ENCODE assay signal across 21 cellular contexts in genomic region chr10:133019191-133019590, GRCh38.
DNase-seq lines count a peak whose midpoint lies in the region; ATAC-seq, FAIRE-seq and TF ChIP-seq lines count a peak whose summit lies in the region.
"Had no signal": no experiment of that assay in that cellular context is flagged by ENCODE, and none has a peak within 500 bp of the region (broad histone marks: within the 10 kb centered on the region; RNA-seq: fewer than 3 reads in every experiment).

No MANE protein-coding gene starts in this region.

- H2BK12ac ChIP-seq in neuronal stem cell (ENCODE audit: low read length): no peak overlapping the region

- H2BK15ac ChIP-seq in neuronal stem cell (ENCODE audit: low read length): peak overlapping the region; percentile 58

- H2AFZ ChIP-seq in neuronal stem cell (ENCODE audit: low read length): no peak overlapping the region

- DNase-seq in Right ventricle myocardium inferior (ENCODE audit: missing footprints): peak; percentile 44
- no peak for DNase-seq in heart left ventricle
- peak; percentile 45 for DNase-seq in kidney
- no peak for DNase-seq in neuronal stem cell (ENCODE audit: low spot score)
- DNase-seq in activated CD4-positive, alpha-beta memory T cell treated with anti-CD3 and anti-CD28 coated beads, Interleukin-2, amount 10 ng/mL, durations not matched to agents 7 days and 5 days: no peak
- DNase-seq: AML-193; Caco-2; Calu3; CD4-positive, alpha-beta T cell; CD8-positive, alpha-beta T cell; DMS79 treated with DMSO at 0.1 percent for 48 hours; GF-D8 had no signal

- no peak overlapping the region for H3K27ac ChIP-seq in heart left ventricle
- no peak overlapping the region for H3K27ac ChIP-seq in kidney (ENCODE audit: low read depth in 2 of 2, low read length in 2 of 2)
- H3K27ac ChIP-seq in neuronal stem cell (replicated peaks; ENCODE audit: low read length): no peak overlapping the region
- H3K27ac ChIP-seq: 22Rv1; A549; BLaER1 treated with 17β-estradiol and CSF1 and Interleukin-3, amounts not matched to agents 10 nM and 100 nM; C4-2B had no signal

- no peak overlapping the region for H2BK5ac ChIP-seq in neuronal stem cell (ENCODE audit: low read length)

- H3K36me3 Mint-ChIP-seq in activated CD4-positive, alpha-beta memory T cell treated with anti-CD3 and anti-CD28 coated beads, Interleukin-2, amount 10 ng/mL, durations not matched to agents 7 days and 5 days (ENCODE audit: low read depth): no peaks in the 10 kb centered on the region
- H3K36me3 Mint-ChIP-seq: CD8-positive, alpha-beta T cell had no signal

- H3K4me3 ChIP-seq in heart left ventricle: no peak overlapping the region
- H3K4me3 ChIP-seq in kidney (ENCODE audit: low read length in 2 of 2): no peak overlapping the region
- H3K4me3 ChIP-seq in neuronal stem cell (ENCODE audit: low read length in 2 of 2): no peak overlapping the region
- H3K4me3 ChIP-seq: A549; BLaER1 treated with 17β-estradiol and CSF1 and Interleukin-3, amounts not matched to agents 10 nM and 100 nM had no signal

- H3K9me3 ChIP-seq in heart left ventricle: no peaks in the 10 kb centered on the region
- H3K9me3 ChIP-seq in kidney (ENCODE audit: control insufficient read depth in 1 of 2, low read length in 2 of 2): no peaks in the 10 kb centered on the region
- peaks cover 0 to 1% of the 10 kb centered on the region in 2 donors for H3K9me3 ChIP-seq in neuronal stem cell (replicated peaks in 1 of 2; ENCODE audit: control insufficient read depth in 2 of 2, insufficient read depth in 1 of 2, low read depth in 1 of 2, low read length in 2 of 2)
- H3K9me3 ChIP-seq: A549, Caco-2 had no signal

- H3K36me3 ChIP-seq in heart left ventricle (no peaks in the 10 kb centered on the region), kidney (ENCODE audit: control insufficient read depth in 1 of 2, insufficient read depth in 2 of 2, low read length in 2 of 2) (no peaks in the 10 kb centered on the region), neuronal stem cell (replicated peaks in 1 of 2; ENCODE audit: control insufficient read depth in 2 of 2, insufficient read depth in 2 of 2, low read length in 2 of 2) (no peaks in the 10 kb centered on the region)
- H3K36me3 ChIP-seq: BLaER1 treated with 17β-estradiol and CSF1 and Interleukin-3, amounts not matched to agents 10 nM and 100 nM had no signal

- no peaks in the 10 kb centered on the region for H3K9me3 Mint-ChIP-seq in activated CD4-positive, alpha-beta memory T cell treated with anti-CD3 and anti-CD28 coated beads, Interleukin-2, amount 10 ng/mL, durations not matched to agents 7 days and 5 days
- H3K9me3 Mint-ChIP-seq: CD4-positive, alpha-beta T cell; CD8-positive, alpha-beta T cell had no signal

- TF ChIP-seq CTCF in heart left ventricle (IDR thresholded peaks at IDR 0.05) (no peak), kidney (IDR thresholded peaks at IDR 0.05; ENCODE audit: borderline replicate concordance, extremely low read depth, insufficient read depth) (no peak)

- H3K9ac ChIP-seq in kidney (ENCODE audit: low read length in 2 of 2) (no peak overlapping the region), neuronal stem cell (ENCODE audit: low read depth, low read length, poor library complexity) (peak overlapping the region; percentile 63)
- H3K9ac ChIP-seq: BLaER1 treated with 17β-estradiol and CSF1 and Interleukin-3, amounts not matched to agents 10 nM and 100 nM had no signal

- FAIRE-seq in kidney (lab: Jason Lieb, UNC): no peak
- FAIRE-seq: A549, D721Med, G401.6, GM12891, GM19239 had no signal

- intact Hi-C loops in Right ventricle myocardium inferior (cut with DNase I): no loop called here
- intact Hi-C loops in heart left ventricle (cut with DNase I): no loop called here
- intact Hi-C loops in kidney (cut with DNase I): no loop called here

- H3K14ac ChIP-seq in neuronal stem cell (ENCODE audit: low read length): peak overlapping the region; percentile 71

- no peak overlapping the region for H3K4ac ChIP-seq in neuronal stem cell (ENCODE audit: low read length)

- H3K4me2 ChIP-seq in neuronal stem cell (ENCODE audit: insufficient read depth, low read length, poor library complexity, severe bottlenecking): no peak overlapping the region
- H3K4me2 ChIP-seq: A549; BLaER1 treated with 17β-estradiol and CSF1 and Interleukin-3, amounts not matched to agents 10 nM and 100 nM had no signal

- H3K4me1 ChIP-seq in heart left ventricle (peaks cover 0 to 7% (median 0%) of the 10 kb centered on the region in 12 donors), kidney (ENCODE audit: control insufficient read depth in 1 of 2, insufficient read depth in 1 of 2, low read depth in 1 of 2, low read length in 2 of 2) (no peaks in the 10 kb centered on the region), neuronal stem cell (ENCODE audit: control insufficient read depth in 2 of 2, insufficient read depth in 1 of 2, low read depth in 1 of 2, low read length in 2 of 2) (no peaks in the 10 kb centered on the region)
- H3K4me1 ChIP-seq: A549, Caco-2 had no signal

- ATAC-seq in Right ventricle myocardium inferior: no peak
- no peak for ATAC-seq in heart left ventricle
- ATAC-seq: A549; CD8-positive, alpha-beta T cell had no signal

- no peaks in the 10 kb centered on the region for H3K27me3 Mint-ChIP-seq in activated CD4-positive, alpha-beta memory T cell treated with anti-CD3 and anti-CD28 coated beads, Interleukin-2, amount 10 ng/mL, durations not matched to agents 7 days and 5 days
- H3K27me3 Mint-ChIP-seq: B cell; CD4-positive, alpha-beta T cell had no signal

- no peak overlapping the region for H2BK120ac ChIP-seq in neuronal stem cell (ENCODE audit: low read depth, low read length)

- peak overlapping the region; percentile 71 for H3K18ac ChIP-seq in neuronal stem cell (ENCODE audit: low read length)

- no peak overlapping the region for H3K4me3 Mint-ChIP-seq in activated CD4-positive, alpha-beta memory T cell treated with anti-CD3 and anti-CD28 coated beads, Interleukin-2, amount 10 ng/mL, durations not matched to agents 7 days and 5 days
- H3K4me3 Mint-ChIP-seq: B cell; CD4-positive, alpha-beta T cell; CD8-positive, alpha-beta T cell had no signal

- POLR2A ChIA-PET in activated CD4-positive, alpha-beta memory T cell treated with anti-CD3 and anti-CD28 coated beads, Interleukin-2, amount 10 ng/mL, durations not matched to agents 7 days and 5 days (lab: Charles Lee): no interaction called here

- no peak overlapping the region for H3K27ac Mint-ChIP-seq in activated CD4-positive, alpha-beta memory T cell treated with anti-CD3 and anti-CD28 coated beads, Interleukin-2, amount 10 ng/mL, durations not matched to agents 7 days and 5 days
- H3K27ac Mint-ChIP-seq: B cell; CD4-positive, alpha-beta T cell; CD8-positive, alpha-beta T cell had no signal

- no peaks in the 10 kb centered on the region for H3K4me1 Mint-ChIP-seq in activated CD4-positive, alpha-beta memory T cell treated with anti-CD3 and anti-CD28 coated beads, Interleukin-2, amount 10 ng/mL, durations not matched to agents 7 days and 5 days
- H3K4me1 Mint-ChIP-seq: B cell had no signal

- peaks cover 2% of the 10 kb centered on the region for H3K79me1 ChIP-seq in neuronal stem cell (ENCODE audit: low read depth, low read length)

- no peak overlapping the region for H4K91ac ChIP-seq in neuronal stem cell (ENCODE audit: low read depth, low read length, poor library complexity)

- CTCF ChIA-PET in activated CD4-positive, alpha-beta memory T cell treated with anti-CD3 and anti-CD28 coated beads, Interleukin-2, amount 10 ng/mL, durations not matched to agents 7 days and 5 days (lab: Charles Lee): no interaction called here

- TF ChIP-seq POLR2A in heart left ventricle (IDR thresholded peaks at IDR 0.05): no peak

- H4K8ac ChIP-seq in neuronal stem cell (ENCODE audit: low read depth, low read length): no peak overlapping the region

- H2AK5ac ChIP-seq in neuronal stem cell (ENCODE audit: low read depth, low read length): peak overlapping the region; percentile 70

- 86 to 97% (median 88%) methylated on average over 7 to 17 of the region's 17 CpGs for WGBS in heart left ventricle, 4 donors
- no CpG with 5 or more reads among the region's 17 CpGs for WGBS in neuronal stem cell (ENCODE audit: extremely low coverage in 2 of 2, insufficient read length in 2 of 2, insufficient replicate concordance in 1 of 2), 2 donors

- H3K27me3 ChIP-seq in heart left ventricle: peaks cover 0 to 13% (median 4%) of the 10 kb centered on the region in 9 donors
- peaks cover 0 to 13% (median 0%) of the 10 kb centered on the region in 3 experiments for H3K27me3 ChIP-seq in neuronal stem cell (ENCODE audit: control insufficient read depth in 3 of 3, insufficient read depth in 3 of 3, low read depth in 1 of 3, low read length in 3 of 3)

- peak overlapping the region; percentile 65 for H3K23ac ChIP-seq in neuronal stem cell (ENCODE audit: low read depth, low read length, poor library complexity)

Comparison
In these comparisons a context has a peak if more than half of its experiments do, and no peak if none do; other contexts are left out.
1. DNase-seq: peak in Right ventricle myocardium inferior (single experiment) and kidney (single experiment); none in heart left ventricle (0 of 5), neuronal stem cell (single experiment) and activated CD4-positive, alpha-beta memory T cell treated with anti-CD3 and anti-CD28 coated beads, Interleukin-2, amount 10 ng/mL, durations not matched to agents 7 days and 5 days (single experiment).